Comparison of ENCODE assay signal across 8 cellular contexts in the genomic region with DNA sequence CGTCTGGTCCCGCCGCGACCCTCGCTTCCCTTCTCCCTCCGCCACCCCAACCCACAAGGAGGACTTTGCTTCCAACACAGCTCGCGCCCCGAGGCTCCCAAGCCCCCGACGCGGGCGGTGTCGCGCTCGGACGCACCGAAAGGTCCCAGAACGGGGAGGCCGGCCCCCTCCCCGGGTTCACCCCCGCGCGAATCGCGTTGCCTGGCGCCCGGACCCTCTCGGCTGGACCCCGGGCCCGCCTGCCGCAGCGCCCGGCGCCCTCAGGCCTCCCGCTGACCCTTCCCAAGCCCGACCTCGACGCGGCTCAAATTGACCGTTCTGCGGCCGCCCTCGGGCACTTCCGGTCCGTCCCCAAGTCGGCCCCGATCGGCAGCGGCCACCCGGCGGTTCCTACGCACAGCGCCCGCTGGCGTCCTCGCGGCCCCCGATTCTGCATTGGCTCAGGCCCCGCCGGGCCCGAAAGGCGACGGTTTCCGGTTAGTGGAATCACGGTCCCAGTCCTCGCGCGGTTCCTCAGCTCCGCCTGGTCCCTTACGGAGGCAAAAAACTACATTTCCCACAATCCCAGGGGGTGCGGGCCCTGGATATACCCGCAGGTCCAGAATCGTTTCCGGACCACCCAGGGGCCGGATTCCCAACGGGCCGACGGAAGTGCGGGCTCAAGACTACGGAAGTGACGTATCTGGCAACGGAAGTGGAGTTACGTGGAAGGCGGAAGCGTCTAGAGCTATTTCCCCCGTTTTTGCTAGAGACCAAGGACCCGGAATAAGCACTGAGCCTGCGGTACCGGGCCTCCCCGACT. TPM values are rescaled to one million over a fixed set of nuclear protein-coding genes. Genes with fewer than 3 reads are reported as not detected.
A peak's percentile ranks its signal among the peaks of the same experiment; 100 is the strongest.
DNase-seq lines count a peak whose midpoint lies in the region; ATAC-seq and TF ChIP-seq lines count a peak whose summit lies in the region.

Gene AURKAIP1 (minus strand): TSS at position 347 of the 802 bp plus-strand sequence. CDS start 451 bp downstream, outside the sequence.

- H3K4me2 ChIP-seq in PC-3 (ENCODE audit: low read length): peak within 1 kb of the TSS; percentile 99

- no peaks in the 10 kb centered on the region for H4K20me1 ChIP-seq in PC-3 (ENCODE audit: low read length)

- no peaks in the 10 kb centered on the region for H3K9me2 ChIP-seq in PC-3 (replicated peaks; ENCODE audit: low read length)

- peak within 1 kb of the TSS; percentile 96 for H3K4me3 ChIP-seq in PC-3 (ENCODE audit: low read length)
- peak within 1 kb of the TSS; percentile 98 for H3K4me3 ChIP-seq in mucosa of descending colon

- H3K9me3 ChIP-seq in PC-3 (ENCODE audit: low read length): no peaks in the 10 kb centered on the region
- H3K9me3 ChIP-seq in mucosa of descending colon: no peaks in the 10 kb centered on the region

- BruUV-seq in PC-3 (replicated peaks; lab: Mats Ljungman, UMichigan): no TSS peak

- H2AFZ ChIP-seq in PC-3 (ENCODE audit: low read length): peak within 1 kb of the TSS; percentile 72

- 0 out of 2 replicates have a peak, but pooled peaks have one; percentile 28 for TF ChIP-seq CTCF in PC-3 (conservative IDR thresholded peaks at IDR 0.05; ENCODE audit: low read depth, low read length)
- peak; percentile 43 for TF ChIP-seq CTCF in mucosa of descending colon (IDR thresholded peaks at IDR 0.05)

- peak; percentile 84 for ATAC-seq in GM21576 (IDR thresholded peaks at IDR 0.05; ENCODE audit: unreplicated experiment)
- peak; percentile 92 for ATAC-seq in PC-3
- peak; percentile 93 for ATAC-seq in mucosa of descending colon

- DNase-seq in DMS53 (lab: John Stamatoyannopoulos, UW): peak; percentile 100
- peak; percentile 100 for DNase-seq in PC-3
- DNase-seq in activated T-cell treated with anti-CD3 and anti-CD28 coated beads for 48 hours (ENCODE audit: low read depth): peak; percentile 92
- peak; percentile 99 for DNase-seq in epithelial cell of prostate (ENCODE audit: low read depth, low spot score)
- DNase-seq in mucosa of descending colon: peak; percentile 97 to 99 (median 98)
- DNase-seq in stimulated activated CD8-positive, alpha-beta memory T cell treated with anti-CD3 and anti-CD28 coated beads, Interleukin-4, amount 100 ng/mL, for 24 hours (ENCODE audit: low read depth): peak; percentile 92

- H3K79me2 ChIP-seq in PC-3 (ENCODE audit: low read length): peaks cover 35% of the 10 kb centered on the region

- H3K9ac ChIP-seq in PC-3 (ENCODE audit: low read length): peak within 1 kb of the TSS; percentile 98

- peak; percentile 49; the same call in 1 of the 2 replicates for TF ChIP-seq EP300 in Ishikawa (IDR thresholded peaks at IDR 0.05; ENCODE audit: borderline replicate concordance)

- H3K27ac ChIP-seq in PC-3 (ENCODE audit: low read length) (peak within 1 kb of the TSS; percentile 77), epithelial cell of prostate (peak within 1 kb of the TSS; percentile 87)

- H3K36me3 ChIP-seq in PC-3 (ENCODE audit: low read depth, low read length) (peaks cover 10% of the 10 kb centered on the region; the same call in 1 of the 2 replicates), mucosa of descending colon (ENCODE audit: low read depth) (no peaks in the 10 kb centered on the region)

- CTCF ChIA-PET in PC-3 (lab: Charles Lee): interaction anchor here (0.9 to 1.2 kb wide), 3 partner anchors 24 to 131 kb away, joined by 3 to 5 read pairs (median 4); partner anchors contain the start of gene CCNL2

- POLR2A ChIA-PET in PC-3 (lab: Charles Lee; ENCODE audit: unreplicated experiment): interaction anchor here (0.6 to 1.2 kb wide), 7 partner anchors 11 to 128 kb away, joined by 3 to 4 read pairs (median 3); partner anchors contain the start of gene CCNL2

- peak; percentile 1; the same call in 1 of the 2 replicates for TF ChIP-seq RAD21 in Ishikawa (IDR thresholded peaks at IDR 0.05; ENCODE audit: low read depth)

- peaks cover 9% of the 10 kb centered on the region for H3F3A ChIP-seq in PC-3 (ENCODE audit: low read length, unreplicated experiment)

- intact Hi-C loops in PC-3 (cut with micrococcal nuclease) (loop anchor here (2.0 kb wide), 1 partner anchor 30 kb away; no protein-coding TSS in a partner anchor), mucosa of descending colon (cut with DNase I, micrococcal nuclease) (loop anchor here in 1 of 2 donors (2.0 kb wide), 1 partner anchor 22 kb away; no protein-coding TSS in a partner anchor)

- H3K27me3 ChIP-seq in PC-3 (ENCODE audit: low read length): no peaks in the 10 kb centered on the region

- H3K4me1 ChIP-seq in PC-3 (ENCODE audit: insufficient read depth, low read length): peaks cover 20% of the 10 kb centered on the region
- H3K4me1 ChIP-seq in mucosa of descending colon (ENCODE audit: low read depth): peaks cover 26% of the 10 kb centered on the region

TF ChIP-seq in Ishikawa, 13 proteins besides CTCF, POLR2A, EP300 and RAD21:
- TF ChIP-seq, protein P1, sequence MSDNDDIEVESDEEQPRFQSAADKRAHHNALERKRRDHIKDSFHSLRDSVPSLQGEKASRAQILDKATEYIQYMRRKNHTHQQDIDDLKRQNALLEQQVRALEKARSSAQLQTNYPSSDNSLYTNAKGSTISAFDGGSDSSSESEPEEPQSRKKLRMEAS (IDR thresholded peaks at IDR 0.05): peak; percentile 94
- TF ChIP-seq YY1 (IDR thresholded peaks at IDR 0.05; ENCODE audit: low read depth) (peak; percentile 72), TEAD4 (IDR thresholded peaks at IDR 0.05) (peak; percentile 50), TAF1 (IDR thresholded peaks at IDR 0.05; ENCODE audit: low read depth) (peak; percentile 87), CEBPB (IDR thresholded peaks at IDR 0.05) (peak; percentile 30; the same call in 1 of the 2 replicates), NFIC (IDR thresholded peaks at IDR 0.05) (peak; percentile 50), ZBTB7A (IDR thresholded peaks at IDR 0.05; ENCODE audit: low read depth) (peak; percentile 29; the same call in 1 of the 2 replicates), TCF12 (IDR thresholded peaks at IDR 0.05; ENCODE audit: low read depth) (peak; percentile 84), FOXM1 (IDR thresholded peaks at IDR 0.05; ENCODE audit: borderline replicate concordance, low read depth) (no peak), EGR1 (IDR thresholded peaks at IDR 0.05) (peak; percentile 87), CREB1 (IDR thresholded peaks at IDR 0.05; ENCODE audit: low read depth) (peak; percentile 83)
- TF ChIP-seq, protein P2, sequence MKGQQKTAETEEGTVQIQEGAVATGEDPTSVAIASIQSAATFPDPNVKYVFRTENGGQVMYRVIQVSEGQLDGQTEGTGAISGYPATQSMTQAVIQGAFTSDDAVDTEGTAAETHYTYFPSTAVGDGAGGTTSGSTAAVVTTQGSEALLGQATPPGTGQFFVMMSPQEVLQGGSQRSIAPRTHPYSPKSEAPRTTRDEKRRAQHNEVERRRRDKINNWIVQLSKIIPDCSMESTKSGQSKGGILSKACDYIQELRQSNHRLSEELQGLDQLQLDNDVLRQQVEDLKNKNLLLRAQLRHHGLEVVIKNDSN (IDR thresholded peaks at IDR 0.05): peak; percentile 67
- TF ChIP-seq, protein P3, sequence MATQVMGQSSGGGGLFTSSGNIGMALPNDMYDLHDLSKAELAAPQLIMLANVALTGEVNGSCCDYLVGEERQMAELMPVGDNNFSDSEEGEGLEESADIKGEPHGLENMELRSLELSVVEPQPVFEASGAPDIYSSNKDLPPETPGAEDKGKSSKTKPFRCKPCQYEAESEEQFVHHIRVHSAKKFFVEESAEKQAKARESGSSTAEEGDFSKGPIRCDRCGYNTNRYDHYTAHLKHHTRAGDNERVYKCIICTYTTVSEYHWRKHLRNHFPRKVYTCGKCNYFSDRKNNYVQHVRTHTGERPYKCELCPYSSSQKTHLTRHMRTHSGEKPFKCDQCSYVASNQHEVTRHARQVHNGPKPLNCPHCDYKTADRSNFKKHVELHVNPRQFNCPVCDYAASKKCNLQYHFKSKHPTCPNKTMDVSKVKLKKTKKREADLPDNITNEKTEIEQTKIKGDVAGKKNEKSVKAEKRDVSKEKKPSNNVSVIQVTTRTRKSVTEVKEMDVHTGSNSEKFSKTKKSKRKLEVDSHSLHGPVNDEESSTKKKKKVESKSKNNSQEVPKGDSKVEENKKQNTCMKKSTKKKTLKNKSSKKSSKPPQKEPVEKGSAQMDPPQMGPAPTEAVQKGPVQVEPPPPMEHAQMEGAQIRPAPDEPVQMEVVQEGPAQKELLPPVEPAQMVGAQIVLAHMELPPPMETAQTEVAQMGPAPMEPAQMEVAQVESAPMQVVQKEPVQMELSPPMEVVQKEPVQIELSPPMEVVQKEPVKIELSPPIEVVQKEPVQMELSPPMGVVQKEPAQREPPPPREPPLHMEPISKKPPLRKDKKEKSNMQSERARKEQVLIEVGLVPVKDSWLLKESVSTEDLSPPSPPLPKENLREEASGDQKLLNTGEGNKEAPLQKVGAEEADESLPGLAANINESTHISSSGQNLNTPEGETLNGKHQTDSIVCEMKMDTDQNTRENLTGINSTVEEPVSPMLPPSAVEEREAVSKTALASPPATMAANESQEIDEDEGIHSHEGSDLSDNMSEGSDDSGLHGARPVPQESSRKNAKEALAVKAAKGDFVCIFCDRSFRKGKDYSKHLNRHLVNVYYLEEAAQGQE (IDR thresholded peaks at IDR 0.05; ENCODE audit: low read depth): no peak; the same call in 1 of the 2 replicates
TF ChIP-seq in Ishikawa: peak in this region for 11.

RNA-seq across cellular contexts. Expression of gene AURKAIP1, which starts in this region (rescaled TPM):
- total RNA-seq in PC-3 (2014; rRNA removed) (823 and 1,067 TPM in 2 replicates), mucosa of descending colon (100 to 1,000 TPM; 150 to 180 (median 177) TPM)

Comparison
In these comparisons a context has a peak if more than half of its experiments do, and no peak if none do; other contexts are left out.
1. Peak in every context shown above with its lines: DNase-seq, ATAC-seq, H3K4me3 ChIP-seq and H3K27ac ChIP-seq.